ENCODE assay signal across 20 cellular contexts in the genomic region with DNA sequence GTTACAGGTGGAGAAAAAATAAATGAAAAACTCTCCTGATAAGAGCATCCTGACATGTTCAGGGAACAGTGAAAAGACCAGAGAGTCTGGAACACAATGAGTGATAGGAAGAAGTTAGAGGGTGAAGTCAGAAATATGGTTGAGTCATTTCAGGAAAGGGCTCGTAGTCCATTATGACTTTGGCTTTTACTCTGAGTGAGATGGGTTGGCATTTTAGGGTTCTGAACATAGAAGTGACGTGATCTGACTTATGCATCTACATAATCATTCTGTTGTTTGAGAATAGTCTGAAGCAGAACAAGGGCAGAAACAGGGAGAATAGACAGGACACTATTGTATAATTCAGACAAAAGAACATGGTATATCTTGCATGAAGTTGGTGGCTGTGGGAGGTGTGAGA. TPM values are rescaled to one million over a fixed set of nuclear protein-coding genes. Genes with fewer than 3 reads are reported as not detected.
DNase-seq lines count a peak whose midpoint lies in the region; ATAC-seq, FAIRE-seq and TF ChIP-seq lines count a peak whose summit lies in the region.
"Had no signal": no experiment of that assay in that cellular context is flagged by ENCODE, and none has a peak within 500 bp of the region (broad histone marks: within the 10 kb centered on the region; RNA-seq: fewer than 3 reads in every experiment).

No MANE protein-coding gene starts in this region.

- RAD21 ChIA-PET in GM12878 (lab: Charles Lee; ENCODE audit: unreplicated experiment): no interaction called here

- peak; percentile 65 for ATAC-seq in GM18517 (IDR thresholded peaks at IDR 0.05; ENCODE audit: unreplicated experiment)
- ATAC-seq in GM19351 (IDR thresholded peaks at IDR 0.05; ENCODE audit: unreplicated experiment): peak; percentile 73
- ATAC-seq in HG02938 (IDR thresholded peaks at IDR 0.05; ENCODE audit: unreplicated experiment): peak; percentile 64
- peak; percentile 51 for ATAC-seq in GM12878
- no peak for ATAC-seq in HG02840 (IDR thresholded peaks at IDR 0.05; ENCODE audit: low FRiP score, unreplicated experiment)
- ATAC-seq: effector memory CD8-positive, alpha-beta T cell had no signal

- no peak overlapping the region for H3K9ac ChIP-seq in GM12878 (ENCODE audit: control insufficient read depth, insufficient read depth, low read length)
- H3K9ac ChIP-seq: BLaER1 had no signal

- H3K9me3 ChIP-seq in GM12878 (replicated peaks; ENCODE audit: control insufficient read depth, insufficient read depth, low read length): no peaks in the 10 kb centered on the region
- H3K9me3 ChIP-seq: BLaER1, Peyer's patch, vagina had no signal

- no TSS peak for BruUV-seq in GM12878 (replicated peaks; lab: Mats Ljungman, UMichigan)

- no peak overlapping the region for H3K27ac ChIP-seq in GM12878 (ENCODE audit: control insufficient read depth, insufficient read depth)
- H3K27ac ChIP-seq: BLaER1, cardiac muscle cell, Peyer's patch, spleen, vagina, WERI-Rb-1 had no signal

- no peak for TF ChIP-seq CTCF in GM12878 (IDR thresholded peaks at IDR 0.05 in 2 of 3, conservative IDR thresholded peaks at IDR 0.05 in 1 of 3; ENCODE audit: control insufficient read depth in 2 of 3, extremely low read depth in 1 of 3, insufficient read depth in 1 of 3, low read depth in 3 of 3, low read length in 3 of 3)

- in situ Hi-C loops in GM12878 (cut with MboI): no loop called here

- H3K4me1 ChIP-seq in GM12878 (ENCODE audit: control insufficient read depth, insufficient read depth, low read length): no peaks in the 10 kb centered on the region
- H3K4me1 ChIP-seq: BLaER1, Peyer's patch, vagina had no signal

- no peaks in the 10 kb centered on the region; a peak in 1 of 4 replicates for H3K27me3 ChIP-seq in GM12878 (replicated peaks in 1 of 2; ENCODE audit: control insufficient read depth in 2 of 2, insufficient read depth in 2 of 2, low read length in 1 of 2)
- H3K27me3 ChIP-seq: BLaER1, cardiac muscle cell, Peyer's patch, vagina had no signal

- TF ChIP-seq RAD21 in GM12878 (IDR thresholded peaks at IDR 0.05; ENCODE audit: insufficient read depth, low read depth, low read length): no peak

- H4K20me1 ChIP-seq in GM12878 (ENCODE audit: control insufficient read depth, insufficient read depth): no peaks in the 10 kb centered on the region
- H4K20me1 ChIP-seq: BLaER1 had no signal

- WGBS in GM12878 (ENCODE audit: insufficient coverage, insufficient replicate concordance, low lambda C conversion rate, missing lambda C conversion rate): 0% methylated on average over 2 of the region's 2 CpGs

- intact Hi-C loops in GM12878 (cut with micrococcal nuclease; ENCODE audit: unreplicated experiment): no loop called here

- CTCF ChIA-PET in GM12878 (lab: Yijun Ruan, JAX): no interaction called here

- POLR2A ChIA-PET in GM12878 (lab: Charles Lee): no interaction called here

- no peak for TF ChIP-seq POLR2A in GM12878 (IDR thresholded peaks at IDR 0.05; ENCODE audit: low read depth, low read length)

- no peak overlapping the region for H2AFZ ChIP-seq in GM12878 (ENCODE audit: control insufficient read depth, low read depth, low read length)

- H3K36me3 ChIP-seq in GM12878 (ENCODE audit: control insufficient read depth in 2 of 2, insufficient read depth in 2 of 2, low read length in 1 of 2): no peaks in the 10 kb centered on the region
- H3K36me3 ChIP-seq: BLaER1, cardiac muscle cell, Peyer's patch, spleen, vagina, WERI-Rb-1 had no signal

- no peak for FAIRE-seq in GM12878 (lab: Jason Lieb, UNC)

- DNase-seq in GM12878 (ENCODE audit: low read depth, low spot score) (no peak), hypothalamus (lab: John Stamatoyannopoulos, UW) (no peak), NCI-H69 (lab: John Stamatoyannopoulos, UW) (no peak)
- DNase-seq: activated naive CD8-positive, alpha-beta T cell treated with anti-CD3 and anti-CD28 coated beads, Interleukin-2, amount 10 ng/mL, durations not matched to agents 7 days and 5 days; DMS153; effector memory CD8-positive, alpha-beta T cell; H7; IMR-90; NCI-H2029 treated with DMSO at 0.1 percent for 48 hours; Peyer's patch; posterior cingulate gyrus; spleen; WERI-Rb-1 had no signal

- no peak for TF ChIP-seq EP300 in GM12878 (IDR thresholded peaks at IDR 0.05; ENCODE audit: borderline replicate concordance in 1 of 2, control insufficient read depth in 1 of 2, low read depth in 2 of 2, low read length in 2 of 2)

- SMC1A ChIA-PET in GM12878 (lab: Charles Lee; ENCODE audit: uncharacterized antibody, unreplicated experiment): no interaction called here

- H3K4me2 ChIP-seq in GM12878 (ENCODE audit: control insufficient read depth, insufficient read depth): no peak overlapping the region
- H3K4me2 ChIP-seq: BLaER1 had no signal

- no peak overlapping the region for H3K4me3 ChIP-seq in GM12878
- H3K4me3 ChIP-seq: BLaER1, cardiac muscle cell, Peyer's patch, spleen, vagina had no signal

- H3K79me2 ChIP-seq in GM12878 (ENCODE audit: control insufficient read depth, insufficient read depth, low read length): no peaks in the 10 kb centered on the region

TF ChIP-seq in GM12878, 131 proteins besides CTCF, POLR2A, EP300 and RAD21 (continues in another document):
- TF ChIP-seq KDM1A (IDR thresholded peaks at IDR 0.05; ENCODE audit: borderline replicate concordance): no peak
- TF ChIP-seq PML (IDR thresholded peaks at IDR 0.05; ENCODE audit: low read length): no peak
- no peak for TF ChIP-seq SMC3 (IDR thresholded peaks at IDR 0.05; ENCODE audit: borderline replicate concordance, low read length)
- no peak for TF ChIP-seq CHD4 (IDR thresholded peaks at IDR 0.05)
- TF ChIP-seq, protein P1, sequence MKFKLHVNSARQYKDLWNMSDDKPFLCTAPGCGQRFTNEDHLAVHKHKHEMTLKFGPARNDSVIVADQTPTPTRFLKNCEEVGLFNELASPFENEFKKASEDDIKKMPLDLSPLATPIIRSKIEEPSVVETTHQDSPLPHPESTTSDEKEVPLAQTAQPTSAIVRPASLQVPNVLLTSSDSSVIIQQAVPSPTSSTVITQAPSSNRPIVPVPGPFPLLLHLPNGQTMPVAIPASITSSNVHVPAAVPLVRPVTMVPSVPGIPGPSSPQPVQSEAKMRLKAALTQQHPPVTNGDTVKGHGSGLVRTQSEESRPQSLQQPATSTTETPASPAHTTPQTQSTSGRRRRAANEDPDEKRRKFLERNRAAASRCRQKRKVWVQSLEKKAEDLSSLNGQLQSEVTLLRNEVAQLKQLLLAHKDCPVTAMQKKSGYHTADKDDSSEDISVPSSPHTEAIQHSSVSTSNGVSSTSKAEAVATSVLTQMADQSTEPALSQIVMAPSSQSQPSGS (IDR thresholded peaks at IDR 0.05; ENCODE audit: low read length): 0 out of 2 replicates have a peak, but pooled peaks have one; percentile 25
- TF ChIP-seq JUND (IDR thresholded peaks at IDR 0.05; ENCODE audit: low read depth, low read length): no peak
- TF ChIP-seq, protein P2, sequence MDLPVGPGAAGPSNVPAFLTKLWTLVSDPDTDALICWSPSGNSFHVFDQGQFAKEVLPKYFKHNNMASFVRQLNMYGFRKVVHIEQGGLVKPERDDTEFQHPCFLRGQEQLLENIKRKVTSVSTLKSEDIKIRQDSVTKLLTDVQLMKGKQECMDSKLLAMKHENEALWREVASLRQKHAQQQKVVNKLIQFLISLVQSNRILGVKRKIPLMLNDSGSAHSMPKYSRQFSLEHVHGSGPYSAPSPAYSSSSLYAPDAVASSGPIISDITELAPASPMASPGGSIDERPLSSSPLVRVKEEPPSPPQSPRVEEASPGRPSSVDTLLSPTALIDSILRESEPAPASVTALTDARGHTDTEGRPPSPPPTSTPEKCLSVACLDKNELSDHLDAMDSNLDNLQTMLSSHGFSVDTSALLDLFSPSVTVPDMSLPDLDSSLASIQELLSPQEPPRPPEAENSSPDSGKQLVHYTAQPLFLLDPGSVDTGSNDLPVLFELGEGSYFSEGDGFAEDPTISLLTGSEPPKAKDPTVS (IDR thresholded peaks at IDR 0.05; ENCODE audit: low read depth, low read length): no peak
- no peak for TF ChIP-seq KAT2A (conservative IDR thresholded peaks at IDR 0.05; ENCODE audit: control insufficient read depth, low read depth, low read length)
- TF ChIP-seq TAF1 (IDR thresholded peaks at IDR 0.05; ENCODE audit: borderline replicate concordance, low read depth, low read length): no peak
- TF ChIP-seq CREB1 (IDR thresholded peaks at IDR 0.05; ENCODE audit: low read depth): 0 out of 2 replicates have a peak, but pooled peaks have one; percentile 36
- no peak for TF ChIP-seq ATF7 (IDR thresholded peaks at IDR 0.05; ENCODE audit: low read depth)
- TF ChIP-seq STAT3 (IDR thresholded peaks at IDR 0.05; ENCODE audit: low read depth, low read length): no peak
- TF ChIP-seq HDGF (IDR thresholded peaks at IDR 0.05): no peak
- no peak for TF ChIP-seq SREBF2 (IDR thresholded peaks at IDR 0.05; ENCODE audit: low read length)
- no peak for TF ChIP-seq SMAD1 (IDR thresholded peaks at IDR 0.05; ENCODE audit: low read depth, partially characterized antibody)

RNA-seq across cellular contexts. Expression of a gene that starts 5.8 kb away (rescaled TPM):
- 0.06 and 0.10 TPM in 2 replicates for total RNA-seq in GM12878 (2013; cell fraction: nucleolus; rRNA removed)
- total RNA-seq in GM12878 (2014; rRNA removed) (under 0.01 TPM in 1 of 2 replicates, not detected in the other), GM12878 (2014; rRNA removed; fragmentation: Illumina TruSeq; extraction: Trizol) (not detected in 2 replicates), GM12878 (2021) (0.03 TPM in 1 of 2 replicates, not detected in the other)
- polyA plus RNA-seq in GM12878 (2011; ENCODE audit: low read depth): 0.05 TPM
- polyA plus RNA-seq in GM12878 (2011; rRNA removed) (0.07 and 0.17 TPM in 2 replicates), GM12878 (2014; fragmentation: Illumina TruSeq; extraction: Trizol) (0.02 TPM in 1 of 2 replicates, not detected in the other), GM12878 (2014; fragmentation: Nextera tagmentation; extraction: Ambion mirVana) (not detected), GM12878 (2014; rRNA removed) (not detected in 2 replicates), GM12878 (2016; fragmentation: Nextera tagmentation; extraction: Ambion mirVana) (not detected)
- 0.02 and 0.03 TPM in 2 replicates for polyA plus RNA-seq in GM12878 (2011; cell fraction: cytosol; rRNA removed)
- polyA plus RNA-seq in GM12878 (2011; cell fraction: nucleus; rRNA removed): 0.03 and 0.15 TPM in 2 replicates
- 0.01 TPM in 1 of 2 replicates, not detected in the other for polyA plus RNA-seq in GM12878 (2012)
- polyA minus RNA-seq in GM12878 (2011; rRNA and poly(A)+ RNA removed): 0.05 and 0.15 TPM in 2 replicates
- polyA minus RNA-seq in GM12878 (2011; cell fraction: cytosol; rRNA and poly(A)+ RNA removed): not detected in 2 replicates
- 0.12 and 0.19 TPM in 2 replicates for polyA minus RNA-seq in GM12878 (2011; cell fraction: nucleus; rRNA and poly(A)+ RNA removed)
